In the genomic region with DNA sequence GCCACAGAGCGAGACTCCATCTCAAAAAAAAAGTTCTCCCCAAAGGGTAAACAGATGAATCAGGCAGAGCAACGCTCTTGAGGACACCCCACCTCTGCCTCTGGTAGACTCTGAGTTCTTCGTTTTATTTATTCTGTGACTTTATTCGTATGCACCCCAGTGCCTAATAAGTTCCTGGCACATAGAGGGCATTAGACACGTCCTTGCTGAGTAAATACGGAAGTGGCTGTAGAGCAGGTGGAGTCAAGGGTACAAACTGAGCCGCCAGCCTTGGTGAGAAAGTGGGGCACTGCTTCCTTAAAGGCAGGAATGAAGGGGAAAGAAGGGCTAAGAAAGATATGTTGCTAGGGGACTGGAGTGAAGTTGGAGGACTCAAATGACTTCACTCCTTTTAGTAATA, we compare ENCODE assay signal across 18 cellular contexts. TPM values are rescaled to one million over a fixed set of nuclear protein-coding genes. Genes with fewer than 3 reads are reported as not detected.
DNase-seq lines count a peak whose midpoint lies in the region; ATAC-seq, FAIRE-seq and TF ChIP-seq lines count a peak whose summit lies in the region.
"Had no signal": no experiment of that assay in that cellular context is flagged by ENCODE, and none has a peak within 500 bp of the region (broad histone marks: within the 10 kb centered on the region; RNA-seq: fewer than 3 reads in every experiment).

No MANE protein-coding gene starts in this region.

- TF ChIP-seq CTCF in IMR-90 (conservative IDR thresholded peaks at IDR 0.05; ENCODE audit: low read depth, low read length), result no peak
- no peak for TF ChIP-seq CTCF in K562 (IDR thresholded peaks at IDR 0.05 in 2 of 3, conservative IDR thresholded peaks at IDR 0.05 in 1 of 3; ENCODE audit: insufficient read depth in 2 of 3, low read depth in 1 of 3, low read length in 3 of 3)
- TF ChIP-seq CTCF in progenitor cell of endocrine pancreas (IDR thresholded peaks at IDR 0.05; ENCODE audit: unreplicated experiment), result no peak

- H3K4ac ChIP-seq in IMR-90 (ENCODE audit: low read depth, low read length), result no peak overlapping the region

- FAIRE-seq in K562 (lab: Jason Lieb, UNC), result no peak
- FAIRE-seq: GM12891, HepG2, HTR-8/SVneo had no signal

- no peak overlapping the region for H3K14ac ChIP-seq in IMR-90 (replicated peaks; ENCODE audit: low read depth, low read length)

- dilution Hi-C loops in IMR-90 (cut with HindIII; ENCODE audit: low sequenced_read_pairs, unreplicated experiment), result no loop called here

- no peak overlapping the region for H2BK15ac ChIP-seq in IMR-90 (ENCODE audit: low read depth, low read length)

- H4K20me1 ChIP-seq in BLaER1 (no peaks in the 10 kb centered on the region), IMR-90 (ENCODE audit: insufficient read depth, low read length) (no peaks in the 10 kb centered on the region), K562 (replicated peaks; ENCODE audit: control insufficient read depth, insufficient read depth, low read length) (no peaks in the 10 kb centered on the region)

- H3K4me1 Mint-ChIP-seq in progenitor cell of endocrine pancreas (ENCODE audit: low read depth), result peaks cover 1% of the 10 kb centered on the region
- H3K4me1 Mint-ChIP-seq: CD4-positive, CD25-positive, alpha-beta regulatory T cell; H9 had no signal

- in situ Hi-C loops in IMR-90 (cut with MboI; ENCODE audit: low sequenced_read_pairs), result no loop called here
- in situ Hi-C loops in K562 (cut with MboI), result no loop called here

- H3K4me2 ChIP-seq in BLaER1, result peak overlapping the region; percentile 30; the same call in 1 of the 2 replicates
- H3K4me2 ChIP-seq in IMR-90 (ENCODE audit: low read depth, low read length), result no peak overlapping the region
- peak overlapping the region; percentile 50 for H3K4me2 ChIP-seq in K562 (ENCODE audit: insufficient read depth, low read length)

- H3K27ac Mint-ChIP-seq in progenitor cell of endocrine pancreas, result peak overlapping the region; percentile 54
- H3K27ac Mint-ChIP-seq: CD4-positive, CD25-positive, alpha-beta regulatory T cell; H9 had no signal

- no peak overlapping the region for H3K4me3 Mint-ChIP-seq in progenitor cell of endocrine pancreas (ENCODE audit: low read depth)
- H3K4me3 Mint-ChIP-seq: CD4-positive, CD25-positive, alpha-beta regulatory T cell; H9 had no signal

- H3K18ac ChIP-seq in IMR-90 (ENCODE audit: low read depth, low read length), result no peak overlapping the region

- peaks cover 31% of the 10 kb centered on the region for H3K36me3 Mint-ChIP-seq in progenitor cell of endocrine pancreas (ENCODE audit: insufficient read depth)
- H3K36me3 Mint-ChIP-seq: CD4-positive, CD25-positive, alpha-beta regulatory T cell had no signal

- no peak for TF ChIP-seq EP300 in K562 (IDR thresholded peaks at IDR 0.05; ENCODE audit: low read length)

- no peak for TF ChIP-seq RAD21 in IMR-90 (IDR thresholded peaks at IDR 0.05; ENCODE audit: low read length)
- no peak for TF ChIP-seq RAD21 in K562 (CRISPR knock-in tag; conservative IDR thresholded peaks at IDR 0.05 in 1 of 2, IDR thresholded peaks at IDR 0.05 in 1 of 2)

- intact Hi-C loops in IMR-90 (cut with micrococcal nuclease), result no loop called here
- intact Hi-C loops in K562 (cut with micrococcal nuclease), result no loop called here

- no peak overlapping the region for H2BK5ac ChIP-seq in IMR-90 (ENCODE audit: low read depth, low read length, poor library complexity, severe bottlenecking)

- 82% methylated on average over 3 of the region's 7 CpGs; no CpG with 5 or more reads in 1 of the 2 experiments for WGBS in IMR-90 (ENCODE audit: extremely low coverage in 2 of 2, insufficient read length in 1 of 2), 2 experiments
- 7% methylated on average over 7 of the region's 7 CpGs for whole genome bisulfite sequencing in K562 (ENCODE audit: insufficient coverage, low coverage, missing lambda C conversion rate)

- no peaks in the 10 kb centered on the region; the same call in none of the 2 replicates for H3K9me3 ChIP-seq in BLaER1
- H3K9me3 ChIP-seq in IMR-90 (ENCODE audit: control insufficient read depth, insufficient read depth, low read length), result no peaks in the 10 kb centered on the region; the same call in 1 of the 2 replicates
- H3K9me3 ChIP-seq in K562 (replicated peaks; ENCODE audit: control insufficient read depth, insufficient read depth, low read depth, low read length), result no peaks in the 10 kb centered on the region

- no peak for ATAC-seq in IMR-90 (ENCODE audit: low read depth)
- peak; percentile 16; the same call in 1 of the 3 replicates for ATAC-seq in K562
- ATAC-seq in GM18907 (IDR thresholded peaks at IDR 0.05; ENCODE audit: unreplicated experiment), result no peak
- ATAC-seq: HepG2 had no signal

- H3K9ac ChIP-seq in BLaER1 (no peak overlapping the region), IMR-90 (ENCODE audit: low read depth, low read length) (no peak overlapping the region), K562 (ENCODE audit: insufficient read depth in 1 of 2, low read depth in 2 of 2, low read length in 2 of 2) (no peak overlapping the region; a peak in 1 of 4 replicates)

- H3K4me3 ChIP-seq in BLaER1 (no peak overlapping the region), IMR-90 (ENCODE audit: insufficient read depth, low read depth, low read length) (no peak overlapping the region), K562 (no peak overlapping the region)

- no peak overlapping the region for H4K91ac ChIP-seq in IMR-90 (ENCODE audit: insufficient read depth, low read depth, low read length)

- H2BK120ac ChIP-seq in IMR-90 (ENCODE audit: low read depth, low read length), result no peak overlapping the region

- no peak overlapping the region for H2AK9ac ChIP-seq in IMR-90 (replicated peaks; ENCODE audit: low read depth, low read length, poor library complexity)

- no peak overlapping the region for H3K27ac ChIP-seq in BLaER1
- no peak overlapping the region for H3K27ac ChIP-seq in IMR-90 (ENCODE audit: insufficient read depth, low read length)
- H3K27ac ChIP-seq in K562 (ENCODE audit: extremely low read depth, low read depth, low read length), result no peak overlapping the region
- H3K27ac ChIP-seq: 22Rv1 had no signal

- H3K9me1 ChIP-seq in IMR-90 (ENCODE audit: insufficient read depth, low read length) (no peaks in the 10 kb centered on the region), K562 (ENCODE audit: control insufficient read depth, insufficient read depth, low read length) (no peaks in the 10 kb centered on the region)

- H3K79me2 ChIP-seq in K562 (ENCODE audit: control insufficient read depth, insufficient read depth, low read length), result no peaks in the 10 kb centered on the region

- no peaks in the 10 kb centered on the region for H3K27me3 Mint-ChIP-seq in progenitor cell of endocrine pancreas

- no TSS peak for BruUV-seq in IMR-90 (replicated peaks; lab: Mats Ljungman, UMichigan)
- no TSS peak for BruUV-seq in K562 (replicated peaks; lab: Mats Ljungman, UMichigan)

- H2BK20ac ChIP-seq in IMR-90 (ENCODE audit: low read depth, low read length), result no peak overlapping the region

- H3K36me3 ChIP-seq in BLaER1, result no peaks in the 10 kb centered on the region
- H3K36me3 ChIP-seq in IMR-90 (ENCODE audit: control insufficient read depth, insufficient read depth, low read length), result no peaks in the 10 kb centered on the region
- no peaks in the 10 kb centered on the region for H3K36me3 ChIP-seq in K562 (ENCODE audit: control insufficient read depth, insufficient read depth, low read length)

- H3K9me3 Mint-ChIP-seq in progenitor cell of endocrine pancreas (ENCODE audit: low read depth), result peaks cover 7% of the 10 kb centered on the region
- H3K9me3 Mint-ChIP-seq: H9 had no signal

- H2AFZ ChIP-seq in IMR-90 (replicated peaks; ENCODE audit: low read length, poor library complexity), result no peak overlapping the region
- H2AFZ ChIP-seq in K562 (ENCODE audit: low read depth, low read length), result peak overlapping the region; percentile 77

- DNase-seq in IMR-90 (no peak), K562 (ENCODE audit: extremely low read depth in 1 of 4, low spot score in 3 of 4) (no peak), progenitor cell of endocrine pancreas (ENCODE audit: low spot score, unreplicated experiment) (no peak), NCI-H1417 treated with DMSO at 0.1 percent for 48 hours (lab: John Stamatoyannopoulos, UW) (no peak), glomerular visceral epithelial cell (ENCODE audit: extremely low spot score) (no peak), SW 1271 (lab: John Stamatoyannopoulos, UW) (no peak)
- DNase-seq: CD4-positive, CD25-positive, alpha-beta regulatory T cell; DMS79; GOT3; H9 had no signal

- POLR2A ChIA-PET in IMR-90 (lab: Charles Lee; ENCODE audit: unreplicated experiment), result no interaction called here
- POLR2A ChIA-PET in K562 (lab: Yijun Ruan, JAX), result no interaction called here

- CTCF ChIA-PET in IMR-90 (lab: Yijun Ruan, JAX) (no interaction called here), K562 (lab: Yijun Ruan, JAX; ENCODE audit: low intra/inter-chr PET ratio) (no interaction called here)

- H4K5ac ChIP-seq in IMR-90 (ENCODE audit: low read depth, low read length), result no peak overlapping the region

- TF ChIP-seq POLR2A in IMR-90 (IDR thresholded peaks at IDR 0.05; ENCODE audit: low read depth, low read length), result no peak
- no peak for TF ChIP-seq POLR2A in K562 (conservative IDR thresholded peaks at IDR 0.05)

- peak overlapping the region; percentile 44; the same call in 1 of the 2 replicates for H2AK5ac ChIP-seq in IMR-90 (ENCODE audit: low read depth, low read length)

- no peak overlapping the region for H3K56ac ChIP-seq in IMR-90 (ENCODE audit: extremely low read depth, insufficient read depth, low read length)

- no peak overlapping the region for H3K23ac ChIP-seq in IMR-90 (ENCODE audit: low read depth, low read length)

- no peak overlapping the region for H4K8ac ChIP-seq in IMR-90 (ENCODE audit: low read depth in 2 of 2, low read length in 2 of 2)

- H3K27me3 ChIP-seq in BLaER1 (no peaks in the 10 kb centered on the region), IMR-90 (ENCODE audit: control insufficient read depth, insufficient read depth, low read length) (peaks cover 7% of the 10 kb centered on the region; the same call in 1 of the 2 replicates), K562 (ENCODE audit: control insufficient read depth in 2 of 2, insufficient read depth in 2 of 2, low read length in 2 of 2) (peaks cover 10 to 35% of the 10 kb centered on the region in 2 experiments)

- H3K79me1 ChIP-seq in IMR-90 (ENCODE audit: low read depth in 1 of 2, low read length in 2 of 2), result no peaks in the 10 kb centered on the region

- H3K4me1 ChIP-seq in BLaER1 (peaks cover 15% of the 10 kb centered on the region), IMR-90 (ENCODE audit: control insufficient read depth, insufficient read depth, low read length) (no peaks in the 10 kb centered on the region; the same call in 1 of the 2 replicates), K562 (replicated peaks in 1 of 2; ENCODE audit: control insufficient read depth in 2 of 2, insufficient read depth in 2 of 2, low read length in 2 of 2) (peaks cover 0 to 3% of the 10 kb centered on the region in 2 experiments; a peak in 3 of 5 replicates)

RNA-seq across cellular contexts. Expression of a gene that starts 12.9 kb away (rescaled TPM):
- total RNA-seq in IMR-90 (2012; rRNA removed) (not detected in 2 replicates), K562 (2014; rRNA removed) (not detected in 2 replicates), K562 (2014; rRNA removed; fragmentation: Illumina TruSeq; extraction: Trizol) (not detected in 2 replicates), K562 (2015; rRNA removed; fragmentation: Illumina TruSeq; extraction: Trizol) (0.15 and 0.22 TPM in 2 replicates), K562 (2021) (not detected in 2 replicates), progenitor cell of endocrine pancreas (15.4 and 16.3 TPM in 2 replicates)
- polyA plus RNA-seq in IMR-90 (2012; rRNA removed) (0.09 TPM in 1 of 2 replicates, not detected in the other), K562 (2011; rRNA removed) (not detected in 2 replicates), K562 (2014; fragmentation: Illumina TruSeq; extraction: Trizol) (not detected in 2 replicates), K562 (2014; fragmentation: Nextera tagmentation; extraction: Ambion mirVana) (not detected), K562 (2014; rRNA removed) (not detected in 2 replicates)
- 0.02 TPM in 1 of 2 replicates, not detected in the other for polyA plus RNA-seq in IMR-90 (2012; cell fraction: cytosol; rRNA removed)
- polyA plus RNA-seq in IMR-90 (2012; cell fraction: nucleus; rRNA removed; ENCODE audit: low replicate concordance), result 0.01 and 0.09 TPM in 2 replicates
- total RNA-seq in K562 (2011; cell fraction: chromatin; rRNA removed; ENCODE audit: low replicate concordance), result not detected in 2 replicates
- 0.13 TPM in 1 of 2 replicates, not detected in the other for total RNA-seq in K562 (2011; cell fraction: nucleolus; rRNA removed)
- 0.53 TPM in 1 of 2 replicates, not detected in the other for total RNA-seq in K562 (2011; cell fraction: nucleoplasm; rRNA removed)
- not detected in 2 replicates for polyA plus RNA-seq in K562 (2011; cell fraction: cytosol; rRNA removed)
- polyA plus RNA-seq in K562 (2011; cell fraction: nucleus; rRNA removed), result not detected in 2 replicates
- 0.07 and 0.17 TPM in 2 replicates for polyA plus RNA-seq in K562 (2012)
- polyA minus RNA-seq in K562 (2011; rRNA and poly(A)+ RNA removed), result not detected in 2 replicates
- not detected in 2 replicates for polyA minus RNA-seq in K562 (2011; cell fraction: cytosol; rRNA and poly(A)+ RNA removed)
- not detected in 2 replicates for polyA minus RNA-seq in K562 (2011; cell fraction: nucleus; rRNA and poly(A)+ RNA removed)
- total RNA-seq: A673; CD4-positive, CD25-positive, alpha-beta regulatory T cell had no signal
- polyA plus RNA-seq: BJ; CD4-positive, CD25-positive, alpha-beta regulatory T cell had no signal

Comparison
In these comparisons a context has a peak if more than half of its experiments do, and no peak if none do; other contexts are left out.
1. RNA of a gene that starts 12.9 kb away (total RNA-seq): 15.4 to 16.3 TPM in progenitor cell of endocrine pancreas; not detected in IMR-90 and 0.13 to 0.53 TPM in K562; every median in the first group is over 10 times any median in the second.